24 cellular contexts compared by ENCODE assay signal in genomic region chr2:156704612-156705011, GRCh38.
DNase-seq lines count a peak whose midpoint lies in the region; ATAC-seq, FAIRE-seq and TF ChIP-seq lines count a peak whose summit lies in the region.
"Had no signal": no experiment of that assay in that cellular context is flagged by ENCODE, and none has a peak within 500 bp of the region (broad histone marks: within the 10 kb centered on the region; RNA-seq: fewer than 3 reads in every experiment).

No MANE protein-coding gene starts in this region.

- BruUV-seq in K562 (replicated peaks; lab: Mats Ljungman, UMichigan): no TSS peak

- POLR2A ChIA-PET in K562 (lab: Yijun Ruan, JAX): no interaction called here

- ATAC-seq in K562 (no peak), heart right ventricle (peak in 6 of 8 donors; percentile 35 to 79 (median 62)), sciatic nerve (peak; percentile 75), HG03565 (IDR thresholded peaks at IDR 0.05; ENCODE audit: unreplicated experiment) (no peak)
- no peak for ATAC-seq in activated CD8-positive, alpha-beta memory T cell treated with anti-CD3 and anti-CD28 coated beads, Interleukin-2, amount 10 ng/mL, durations not matched to agents 7 days and 5 days

- peak overlapping the region; percentile 8; the same call in 1 of the 2 replicates for H2AFZ ChIP-seq in K562 (ENCODE audit: low read depth, low read length)

- H3K4me1 Mint-ChIP-seq in activated CD8-positive, alpha-beta memory T cell treated with anti-CD3 and anti-CD28 coated beads, Interleukin-2, amount 10 ng/mL, durations not matched to agents 7 days and 5 days: no peaks in the 10 kb centered on the region
- no peaks in the 10 kb centered on the region for H3K4me1 Mint-ChIP-seq in osteocyte (ENCODE audit: unreplicated experiment)
- H3K4me1 Mint-ChIP-seq: CD4-positive, alpha-beta memory T cell; IgD-negative memory B cell had no signal

- H3K4me3 Mint-ChIP-seq in activated CD8-positive, alpha-beta memory T cell treated with anti-CD3 and anti-CD28 coated beads, Interleukin-2, amount 10 ng/mL, durations not matched to agents 7 days and 5 days: no peak overlapping the region
- H3K4me3 Mint-ChIP-seq in osteocyte (ENCODE audit: unreplicated experiment): no peak overlapping the region
- H3K4me3 Mint-ChIP-seq: CD4-positive, alpha-beta memory T cell; IgD-negative memory B cell had no signal

- H3K9me1 ChIP-seq in K562 (ENCODE audit: control insufficient read depth, insufficient read depth, low read length): no peaks in the 10 kb centered on the region

- H3K9me3 ChIP-seq in K562 (replicated peaks; ENCODE audit: control insufficient read depth, insufficient read depth, low read depth, low read length): no peaks in the 10 kb centered on the region; the same call in 1 of the 2 replicates
- no peaks in the 10 kb centered on the region for H3K9me3 ChIP-seq in heart right ventricle
- H3K9me3 ChIP-seq: BE2C, Peyer's patch had no signal

- in situ Hi-C loops in K562 (cut with MboI): no loop called here

- H3K4me1 ChIP-seq in K562 (replicated peaks in 1 of 2; ENCODE audit: control insufficient read depth in 2 of 2, insufficient read depth in 2 of 2, low read length in 2 of 2) (peaks cover 0 to 7% of the 10 kb centered on the region in 2 experiments; a peak in 2 of 5 replicates), heart right ventricle (peaks cover 0 to 18% (median 6%) of the 10 kb centered on the region in 9 donors)
- H3K4me1 ChIP-seq: BE2C, Peyer's patch had no signal

- no peak for TF ChIP-seq POLR2A in K562 (conservative IDR thresholded peaks at IDR 0.05)

- H3K9ac ChIP-seq in K562 (ENCODE audit: insufficient read depth in 1 of 2, low read depth in 2 of 2, low read length in 2 of 2): no peak overlapping the region

- FAIRE-seq in K562 (lab: Jason Lieb, UNC): no peak
- FAIRE-seq: G401.6, HTR-8/SVneo had no signal

- H4K20me1 ChIP-seq in K562 (replicated peaks; ENCODE audit: control insufficient read depth, insufficient read depth, low read length): no peaks in the 10 kb centered on the region

- H3K27me3 ChIP-seq in K562 (ENCODE audit: control insufficient read depth in 2 of 2, insufficient read depth in 2 of 2, low read length in 2 of 2) (no peaks in the 10 kb centered on the region), heart right ventricle (no peaks in the 10 kb centered on the region)
- H3K27me3 ChIP-seq: BE2C, Peyer's patch had no signal

- no peak overlapping the region for H3K4me2 ChIP-seq in K562 (ENCODE audit: insufficient read depth, low read length)

- intact Hi-C loops in K562 (cut with micrococcal nuclease) (no loop called here), heart right ventricle (cut with DNase I) (no loop called here), sciatic nerve (cut with DNase I) (no loop called here)

- H3K27ac Mint-ChIP-seq in activated CD8-positive, alpha-beta memory T cell treated with anti-CD3 and anti-CD28 coated beads, Interleukin-2, amount 10 ng/mL, durations not matched to agents 7 days and 5 days: no peak overlapping the region
- H3K27ac Mint-ChIP-seq in osteocyte (ENCODE audit: unreplicated experiment): no peak overlapping the region
- H3K27ac Mint-ChIP-seq: CD4-positive, alpha-beta memory T cell; IgD-negative memory B cell had no signal

- H3K27me3 Mint-ChIP-seq in activated CD8-positive, alpha-beta memory T cell treated with anti-CD3 and anti-CD28 coated beads, Interleukin-2, amount 10 ng/mL, durations not matched to agents 7 days and 5 days: peaks cover 7% of the 10 kb centered on the region
- H3K27me3 Mint-ChIP-seq in osteocyte (ENCODE audit: unreplicated experiment): peaks cover 19% of the 10 kb centered on the region
- H3K27me3 Mint-ChIP-seq: IgD-negative memory B cell had no signal

- no peaks in the 10 kb centered on the region for H3K79me2 ChIP-seq in K562 (ENCODE audit: control insufficient read depth, insufficient read depth, low read length)

- DNase-seq in DMS 273 (lab: John Stamatoyannopoulos, UW; ENCODE audit: unreplicated experiment) (peak; percentile 6), DMS 273 treated with DMSO at 0.1 percent for 48 hours (lab: John Stamatoyannopoulos, UW) (no peak), K562 (ENCODE audit: extremely low read depth in 1 of 4, low spot score in 3 of 4) (no peak), heart right ventricle (peak in 1 of 2 donors; percentile 53), sciatic nerve (ENCODE audit: low spot score) (peak; percentile 73), osteocyte (ENCODE audit: extremely low spot score, unreplicated experiment) (no peak)
- no peak for DNase-seq in activated CD8-positive, alpha-beta memory T cell treated with anti-CD3 and anti-CD28 coated beads, Interleukin-2, amount 10 ng/mL, durations not matched to agents 7 days and 5 days
- DNase-seq: BE2C; Calu3; CD4-positive, alpha-beta memory T cell; DMS79 treated with DMSO at 0.1 percent for 48 hours; GOT3; MV-4-11; NCI-H1417 treated with DMSO at 0.1 percent for 48 hours; NCI-H1930; NCI-H510A treated with DMSO at 0.1 percent for 48 hours; Peyer's patch; SHP77 had no signal

- WGBS in K562 (ENCODE audit: insufficient coverage, low coverage, missing lambda C conversion rate): 30% methylated on average over 3 of the region's 3 CpGs
- WGBS in heart right ventricle, 2 donors: 51 to 59% methylated on average over 3 of the region's 3 CpGs

- H3K36me3 ChIP-seq in K562 (ENCODE audit: control insufficient read depth, insufficient read depth, low read length) (no peaks in the 10 kb centered on the region), heart right ventricle (no peaks in the 10 kb centered on the region)
- H3K36me3 ChIP-seq: BE2C, Peyer's patch had no signal

- no peaks in the 10 kb centered on the region for H3K36me3 Mint-ChIP-seq in activated CD8-positive, alpha-beta memory T cell treated with anti-CD3 and anti-CD28 coated beads, Interleukin-2, amount 10 ng/mL, durations not matched to agents 7 days and 5 days
- H3K36me3 Mint-ChIP-seq in osteocyte (ENCODE audit: unreplicated experiment): no peaks in the 10 kb centered on the region
- H3K36me3 Mint-ChIP-seq: CD4-positive, alpha-beta memory T cell; IgD-negative memory B cell had no signal

- no peak overlapping the region for H3K4me3 ChIP-seq in K562
- H3K4me3 ChIP-seq in heart right ventricle: no peak overlapping the region
- H3K4me3 ChIP-seq: Peyer's patch had no signal

- CTCF ChIA-PET in K562 (lab: Yijun Ruan, JAX; ENCODE audit: low intra/inter-chr PET ratio): no interaction called here
- CTCF ChIA-PET in activated CD8-positive, alpha-beta memory T cell treated with anti-CD3 and anti-CD28 coated beads, Interleukin-2, amount 10 ng/mL, durations not matched to agents 7 days and 5 days (lab: Charles Lee): no interaction called here

- TF ChIP-seq EP300 in K562 (IDR thresholded peaks at IDR 0.05; ENCODE audit: low read length): no peak

- no peaks in the 10 kb centered on the region for H3K9me3 Mint-ChIP-seq in activated CD8-positive, alpha-beta memory T cell treated with anti-CD3 and anti-CD28 coated beads, Interleukin-2, amount 10 ng/mL, durations not matched to agents 7 days and 5 days (ENCODE audit: low read depth)
- H3K9me3 Mint-ChIP-seq in osteocyte (ENCODE audit: unreplicated experiment): no peaks in the 10 kb centered on the region
- H3K9me3 Mint-ChIP-seq: CD4-positive, alpha-beta memory T cell; IgD-negative memory B cell had no signal

- TF ChIP-seq RAD21 in K562 (CRISPR knock-in tag; conservative IDR thresholded peaks at IDR 0.05 in 1 of 2, IDR thresholded peaks at IDR 0.05 in 1 of 2): no peak

- no peak for TF ChIP-seq CTCF in K562 (IDR thresholded peaks at IDR 0.05 in 2 of 3, conservative IDR thresholded peaks at IDR 0.05 in 1 of 3; ENCODE audit: insufficient read depth in 2 of 3, low read depth in 1 of 3, low read length in 3 of 3)
- TF ChIP-seq CTCF in heart right ventricle (IDR thresholded peaks at IDR 0.05): no peak
- no peak for TF ChIP-seq CTCF in osteocyte (IDR thresholded peaks at IDR 0.05)

- no peak overlapping the region for H3K27ac ChIP-seq in K562 (ENCODE audit: extremely low read depth, low read depth, low read length)
- H3K27ac ChIP-seq in heart right ventricle: peak overlapping the region in 8 of 10 donors; percentile 15 to 68 (median 52)
- H3K27ac ChIP-seq: 22Rv1, HL-60, Peyer's patch had no signal

TF ChIP-seq in K562, 482 proteins besides CTCF, POLR2A, EP300 and RAD21:
- TF ChIP-seq CHD2 (IDR thresholded peaks at IDR 0.05; ENCODE audit: low read depth, low read length): no peak
- TF ChIP-seq, protein P1, sequence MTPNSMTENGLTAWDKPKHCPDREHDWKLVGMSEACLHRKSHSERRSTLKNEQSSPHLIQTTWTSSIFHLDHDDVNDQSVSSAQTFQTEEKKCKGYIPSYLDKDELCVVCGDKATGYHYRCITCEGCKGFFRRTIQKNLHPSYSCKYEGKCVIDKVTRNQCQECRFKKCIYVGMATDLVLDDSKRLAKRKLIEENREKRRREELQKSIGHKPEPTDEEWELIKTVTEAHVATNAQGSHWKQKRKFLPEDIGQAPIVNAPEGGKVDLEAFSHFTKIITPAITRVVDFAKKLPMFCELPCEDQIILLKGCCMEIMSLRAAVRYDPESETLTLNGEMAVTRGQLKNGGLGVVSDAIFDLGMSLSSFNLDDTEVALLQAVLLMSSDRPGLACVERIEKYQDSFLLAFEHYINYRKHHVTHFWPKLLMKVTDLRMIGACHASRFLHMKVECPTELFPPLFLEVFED (CRISPR knock-in tag; conservative IDR thresholded peaks at IDR 0.05): no peak
- TF ChIP-seq RNF2 (IDR thresholded peaks at IDR 0.05): no peak
TF ChIP-seq in K562: peak in this region for 0.

Comparison
In these comparisons a context has a peak if more than half of its experiments do, and no peak if none do; other contexts are left out.
1. DNase-seq: peak in DMS 273 (single experiment) and sciatic nerve (single experiment); none in DMS 273 treated with DMSO at 0.1 percent for 48 hours (single experiment), K562 (0 of 4), activated CD8-positive, alpha-beta memory T cell treated with anti-CD3 and anti-CD28 coated beads, Interleukin-2, amount 10 ng/mL, durations not matched to agents 7 days and 5 days (single experiment) and osteocyte (single experiment).
2. ATAC-seq: peak in heart right ventricle (6 of 8) and sciatic nerve (single experiment); none in K562 (single experiment), activated CD8-positive, alpha-beta memory T cell treated with anti-CD3 and anti-CD28 coated beads, Interleukin-2, amount 10 ng/mL, durations not matched to agents 7 days and 5 days (single experiment) and HG03565 (single experiment).